ENCODE assay signal across 6 cellular contexts in genomic region chr6:58358452-58358851, GRCh38.
DNase-seq lines count a peak whose midpoint lies in the region; ATAC-seq, FAIRE-seq and TF ChIP-seq lines count a peak whose summit lies in the region.
"Not testable (repeated sequence)": the region's sequence is repeated elsewhere in the genome, so short reads cannot be mapped to it uniquely, and the experiment has no call there.

No MANE protein-coding gene starts in this region.

- H2AFZ ChIP-seq in PC-3 (ENCODE audit: low read length) (peak overlapping the region; percentile 59; the same call in 1 of the 2 replicates), SK-N-SH (ENCODE audit: low read depth) (0 out of 2 replicates have a peak overlapping the region, but pooled peaks have one; percentile 22), keratinocyte (ENCODE audit: control insufficient read depth, low read length) (peak overlapping the region; percentile 30)
- not testable (repeated sequence) for H2AFZ ChIP-seq in H1 (ENCODE audit: low read length)

- H3K9ac ChIP-seq in PC-3 (ENCODE audit: low read length); SK-N-SH; H1 (replicated peaks in 1 of 4; ENCODE audit: extremely low read depth in 1 of 4, low read depth in 3 of 4, low read length in 3 of 4); keratinocyte (ENCODE audit: control insufficient read depth, extremely low read depth, insufficient read depth, low read length): not testable (repeated sequence)

- H2BK12ac ChIP-seq in H1 (ENCODE audit: low read depth, low read length), result not testable (repeated sequence)

- H3K27ac ChIP-seq in PC-3 (ENCODE audit: low read length), result peak overlapping the region; percentile 48
- H3K27ac ChIP-seq in SK-N-SH (ENCODE audit: low read depth in 2 of 2, low read length in 1 of 2); H1 (ENCODE audit: low read depth, low read length); keratinocyte (ENCODE audit: control insufficient read depth, insufficient read depth, low read length): not testable (repeated sequence)

- not testable (repeated sequence) for H3K23me2 ChIP-seq in H1 (ENCODE audit: low read depth, low read length)

- H3K23ac ChIP-seq in H1 (ENCODE audit: insufficient read length), result not testable (repeated sequence)

- TF ChIP-seq RAD21 in SK-N-SH (IDR thresholded peaks at IDR 0.05; ENCODE audit: low read length); H1 (IDR thresholded peaks at IDR 0.05 in 1 of 2, conservative IDR thresholded peaks at IDR 0.05 in 1 of 2; ENCODE audit: low read depth in 2 of 2, low read length in 2 of 2): not testable (repeated sequence)

- not testable (repeated sequence) for H3K9me3 ChIP-seq in PC-3 (ENCODE audit: low read length); SK-N-SH; keratinocyte (ENCODE audit: control insufficient read depth, low read depth, low read length)
- H3K9me3 ChIP-seq in H1 (ENCODE audit: insufficient read depth in 2 of 2, low read depth in 1 of 2, low read length in 1 of 2), result peaks cover 8 to 22% of the 10 kb centered on the region in 2 experiments; a peak in 2 of 4 replicates

- not testable (repeated sequence) for H3K79me2 ChIP-seq in PC-3 (ENCODE audit: low read length); SK-N-SH (ENCODE audit: insufficient read depth); H1 (ENCODE audit: control insufficient read depth in 1 of 2, insufficient read depth in 2 of 2, low read length in 2 of 2); keratinocyte (ENCODE audit: control insufficient read depth, insufficient read depth, low read length)

- not testable (repeated sequence) for H3K14ac ChIP-seq in H1 (ENCODE audit: insufficient read length)

- not testable (repeated sequence) for H3F3A ChIP-seq in PC-3 (ENCODE audit: low read length, unreplicated experiment); SK-N-SH (replicated peaks; ENCODE audit: insufficient read depth)

- not testable (repeated sequence) for TF ChIP-seq EP300 in SK-N-SH (IDR thresholded peaks at IDR 0.05; ENCODE audit: borderline replicate concordance in 1 of 2, low read depth in 1 of 2, low read length in 1 of 2); H1 (IDR thresholded peaks at IDR 0.05; ENCODE audit: borderline replicate concordance in 1 of 2, low read depth in 2 of 2, low read length in 2 of 2)

- ATAC-seq in PC-3, result peak; percentile 79

- not testable (repeated sequence) for DNase-seq in GM12891 (ENCODE audit: insufficient read length, low spot score); SK-N-SH; H1 (ENCODE audit: low read depth in 1 of 2, low spot score in 2 of 2); keratinocyte (ENCODE audit: low read depth, low spot score)
- DNase-seq in HS-5 (ENCODE audit: low read depth) (peak; percentile 15), PC-3 (peak; percentile 73)

- H3K4ac ChIP-seq in H1 (replicated peaks; ENCODE audit: insufficient read length, low read depth, low read length), result not testable (repeated sequence)

- H2BK20ac ChIP-seq in H1 (ENCODE audit: low read length), result not testable (repeated sequence)

- not testable (repeated sequence) for H4K8ac ChIP-seq in H1 (ENCODE audit: extremely low read depth, insufficient read depth, low read length)

- not testable (repeated sequence) for H3K27me3 ChIP-seq in PC-3 (ENCODE audit: low read length); SK-N-SH (ENCODE audit: insufficient read depth); H1 (replicated peaks in 1 of 4; ENCODE audit: control insufficient read depth in 3 of 4, extremely low read depth in 1 of 4, insufficient read depth in 3 of 4, low read length in 3 of 4); keratinocyte (ENCODE audit: control insufficient read depth, extremely low read depth, insufficient read depth, low read length)

- not testable (repeated sequence) for H3K4me3 ChIP-seq in PC-3 (ENCODE audit: low read length); SK-N-SH (ENCODE audit: low read depth in 2 of 2, low read length in 1 of 2); H1 (ENCODE audit: extremely low read depth in 1 of 4, insufficient read depth in 2 of 4, low read depth in 3 of 4, low read length in 4 of 4); keratinocyte (ENCODE audit: control insufficient read depth in 2 of 3, extremely low read depth in 1 of 3, insufficient read depth in 2 of 3, low read depth in 1 of 3, low read length in 3 of 3)

- dilution Hi-C loops in keratinocyte (cut with MboI; ENCODE audit: extremely low pct_ligation_motif_present, low sequenced_read_pairs), result not testable (repeated sequence)

- H3K4me1 ChIP-seq in PC-3 (ENCODE audit: insufficient read depth, low read length); SK-N-SH (ENCODE audit: control insufficient read depth in 1 of 2, insufficient read depth in 2 of 2, low read depth in 1 of 2, low read length in 1 of 2); H1 (replicated peaks in 1 of 4; ENCODE audit: control insufficient read depth in 3 of 4, insufficient read depth in 4 of 4, low read length in 3 of 4); keratinocyte (ENCODE audit: control insufficient read depth, extremely low read depth, insufficient read depth, low read length): not testable (repeated sequence)

- not testable (repeated sequence) for H4K5ac ChIP-seq in H1 (ENCODE audit: insufficient read length, low read depth, low read length)

- POLR2A ChIA-PET in PC-3 (lab: Charles Lee; ENCODE audit: unreplicated experiment); SK-N-SH (lab: Yijun Ruan, JAX); H1 (lab: Charles Lee; ENCODE audit: partially characterized antibody): not testable (repeated sequence)

- not testable (repeated sequence) for H3K36me3 ChIP-seq in PC-3 (ENCODE audit: low read depth, low read length); SK-N-SH (replicated peaks in 1 of 2; ENCODE audit: control insufficient read depth in 1 of 2, insufficient read depth in 2 of 2, low read length in 1 of 2); H1 (ENCODE audit: control insufficient read depth in 2 of 4, insufficient read depth in 4 of 4, low read length in 3 of 4); keratinocyte (ENCODE audit: control insufficient read depth in 2 of 2, extremely low read depth in 1 of 2, insufficient read depth in 2 of 2, low read length in 2 of 2)

- not testable (repeated sequence) for H2BK5ac ChIP-seq in H1 (ENCODE audit: low read depth, low read length)

- FAIRE-seq in GM12891 (lab: Jason Lieb, UNC) (peak; percentile 5), H1 (lab: Jason Lieb, UNC) (peak; percentile 79), keratinocyte (lab: Jason Lieb, UNC) (peak; percentile 67)

- H3K4me2 ChIP-seq in PC-3 (ENCODE audit: low read length); SK-N-SH; H1 (ENCODE audit: insufficient read depth in 1 of 2, low read depth in 2 of 2, low read length in 2 of 2); keratinocyte (ENCODE audit: control insufficient read depth, extremely low read depth, insufficient read depth, low read depth, low read length): not testable (repeated sequence)

- H3K79me1 ChIP-seq in H1 (ENCODE audit: low read depth, low read length), result not testable (repeated sequence)

- H3K9me2 ChIP-seq in PC-3 (replicated peaks; ENCODE audit: low read length); SK-N-SH: not testable (repeated sequence)

- H2BK15ac ChIP-seq in H1 (ENCODE audit: low read length), result not testable (repeated sequence)

- not testable (repeated sequence) for H4K20me1 ChIP-seq in PC-3 (ENCODE audit: low read length); SK-N-SH (ENCODE audit: insufficient read depth); H1 (replicated peaks in 1 of 2; ENCODE audit: control insufficient read depth in 1 of 2, insufficient read depth in 2 of 2, low read length in 2 of 2); keratinocyte (ENCODE audit: control insufficient read depth, extremely low read depth, insufficient read depth, low read length)

- CTCF ChIA-PET in PC-3 (lab: Charles Lee); SK-N-SH (lab: Yijun Ruan, JAX); H1 (lab: Charles Lee; ENCODE audit: partially characterized antibody): not testable (repeated sequence)

- H4K91ac ChIP-seq in H1 (replicated peaks; ENCODE audit: insufficient read length, low read length), result not testable (repeated sequence)

- H3K56ac ChIP-seq in H1 (replicated peaks; ENCODE audit: insufficient read length, low read depth, low read length), result not testable (repeated sequence)

- not testable (repeated sequence) for H2BK120ac ChIP-seq in H1 (replicated peaks; ENCODE audit: low read depth, low read length)

- not testable (repeated sequence) for BruUV-seq in PC-3 (replicated peaks; lab: Mats Ljungman, UMichigan)

- H3K9me1 ChIP-seq in keratinocyte (ENCODE audit: control insufficient read depth, extremely low read depth, insufficient read depth, low read length), result not testable (repeated sequence)

- TF ChIP-seq POLR2A in GM12891 (IDR thresholded peaks at IDR 0.05; ENCODE audit: low read depth, low read length); H1 (IDR thresholded peaks at IDR 0.05; ENCODE audit: control extremely low read depth in 1 of 2, low read depth in 2 of 2, low read length in 2 of 2): not testable (repeated sequence)

- not testable (repeated sequence) for TF ChIP-seq CTCF in PC-3 (conservative IDR thresholded peaks at IDR 0.05; ENCODE audit: low read depth, low read length); SK-N-SH (IDR thresholded peaks at IDR 0.05); H1 (IDR thresholded peaks at IDR 0.05; ENCODE audit: control extremely low read depth in 1 of 3, insufficient read depth in 1 of 3, low read depth in 1 of 3, low read length in 3 of 3); keratinocyte (optimal IDR thresholded peaks at IDR 0.05 in 1 of 3, IDR thresholded peaks at IDR 0.05 in 1 of 3, conservative IDR thresholded peaks at IDR 0.05 in 1 of 3; ENCODE audit: extremely low read depth in 1 of 3, insufficient read depth in 2 of 3, low read length in 3 of 3)

- 4% methylated on average over 1 of the region's 1 CpG for WGBS in SK-N-SH (ENCODE audit: low lambda C conversion rate)
- WGBS in H1 (ENCODE audit: extremely low coverage in 1 of 2, insufficient coverage in 1 of 2, insufficient read length in 1 of 2, insufficient replicate concordance in 2 of 2, low coverage in 1 of 2, low lambda C conversion rate in 2 of 2, missing lambda C conversion rate in 1 of 2), 2 experiments, result 43% methylated on average over 1 of the region's 1 CpG; no CpG with 5 or more reads in 1 of the 2 experiments

- H3K18ac ChIP-seq in H1 (ENCODE audit: extremely low read depth, low read length), result not testable (repeated sequence)

- intact Hi-C loops in PC-3 (cut with micrococcal nuclease), result not testable (repeated sequence)

- not testable (repeated sequence) for H2AK5ac ChIP-seq in H1 (ENCODE audit: low read depth, low read length)
